10 cellular contexts compared by ENCODE assay signal in genomic region chr1:241677171-241677570, GRCh38. TPM values are rescaled to one million over a fixed set of nuclear protein-coding genes. Genes with fewer than 3 reads are reported as not detected.
DNase-seq lines count a peak whose midpoint lies in the region; ATAC-seq and TF ChIP-seq lines count a peak whose summit lies in the region.
"Had no signal": no experiment of that assay in that cellular context is flagged by ENCODE, and none has a peak within 500 bp of the region (broad histone marks: within the 10 kb centered on the region; RNA-seq: fewer than 3 reads in every experiment).

No MANE protein-coding gene starts in this region.

- ATAC-seq in HG02885 (IDR thresholded peaks at IDR 0.05; ENCODE audit: poor library complexity, unreplicated experiment): peak; percentile 95

- TF ChIP-seq CTCF in uterus (IDR thresholded peaks at IDR 0.05): no peak

- H3K4me3 Mint-ChIP-seq in activated naive CD4-positive, alpha-beta T cell treated with anti-CD3 and anti-CD28 coated beads, Interleukin-2, amount 10 ng/mL, durations not matched to agents 7 days and 5 days: peak overlapping the region; percentile 16
- H3K4me3 Mint-ChIP-seq in T-helper 2 cell treated with Interferon-gamma antibody and Interleukin-4, amounts not matched to agents 5 μg/mL and 100 μg/mL, for 36 hours: peak overlapping the region; percentile 59

- in situ Hi-C loops in HAP-1 (cut with MboI; ENCODE audit: low sequenced_read_pairs): no loop called here

- H3K36me3 ChIP-seq in thymus (ENCODE audit: control insufficient read depth, insufficient read depth) (no peaks in the 10 kb centered on the region), uterus (no peaks in the 10 kb centered on the region), HAP-1 (replicated peaks) (no peaks in the 10 kb centered on the region)

- H3K36me3 Mint-ChIP-seq in activated naive CD4-positive, alpha-beta T cell treated with anti-CD3 and anti-CD28 coated beads, Interleukin-2, amount 10 ng/mL, durations not matched to agents 7 days and 5 days: no peaks in the 10 kb centered on the region
- H3K36me3 Mint-ChIP-seq in T-helper 2 cell treated with Interferon-gamma antibody and Interleukin-4, amounts not matched to agents 5 μg/mL and 100 μg/mL, for 36 hours (ENCODE audit: low read depth): no peaks in the 10 kb centered on the region

- 3% methylated on average over 5 of the region's 5 CpGs for WGBS in thymus

- H3K27ac Mint-ChIP-seq in activated naive CD4-positive, alpha-beta T cell treated with anti-CD3 and anti-CD28 coated beads, Interleukin-2, amount 10 ng/mL, durations not matched to agents 7 days and 5 days: peak overlapping the region; percentile 87
- peak overlapping the region; percentile 23 for H3K27ac Mint-ChIP-seq in T-helper 2 cell treated with Interferon-gamma antibody and Interleukin-4, amounts not matched to agents 5 μg/mL and 100 μg/mL, for 36 hours

- H3K27ac ChIP-seq in thymus (ENCODE audit: low read depth) (peak overlapping the region; percentile 25), uterus (no peak overlapping the region)
- H3K27ac ChIP-seq: dorsolateral prefrontal cortex had no signal

- intact Hi-C loops in uterus (cut with DNase I; ENCODE audit: low total_unique reads): no loop called here

- H3K9me3 ChIP-seq in thymus (ENCODE audit: control insufficient read depth): no peaks in the 10 kb centered on the region
- no peaks in the 10 kb centered on the region for H3K9me3 ChIP-seq in uterus
- no peaks in the 10 kb centered on the region for H3K9me3 ChIP-seq in HAP-1

- H3K27me3 ChIP-seq in thymus (ENCODE audit: control insufficient read depth, insufficient read depth): no peaks in the 10 kb centered on the region
- H3K27me3 ChIP-seq in uterus: no peaks in the 10 kb centered on the region
- H3K27me3 ChIP-seq in HAP-1 (ENCODE audit: low read depth): 0 out of 2 replicates have a peak, but pooled peaks cover 3% of the 10 kb centered on the region
- H3K27me3 ChIP-seq: dorsolateral prefrontal cortex had no signal

- H3K4me3 ChIP-seq in thymus (ENCODE audit: low read length) (no peak overlapping the region), uterus (no peak overlapping the region), HAP-1 (no peak overlapping the region)
- H3K4me3 ChIP-seq: dorsolateral prefrontal cortex had no signal

- H3K27me3 Mint-ChIP-seq in activated naive CD4-positive, alpha-beta T cell treated with anti-CD3 and anti-CD28 coated beads, Interleukin-2, amount 10 ng/mL, durations not matched to agents 7 days and 5 days: peaks cover 4% of the 10 kb centered on the region
- H3K27me3 Mint-ChIP-seq in T-helper 2 cell treated with Interferon-gamma antibody and Interleukin-4, amounts not matched to agents 5 μg/mL and 100 μg/mL, for 36 hours (ENCODE audit: low read depth): peaks cover 18% of the 10 kb centered on the region

- H3K4me1 ChIP-seq in thymus (ENCODE audit: control insufficient read depth, insufficient read depth, low read length) (peaks cover 9% of the 10 kb centered on the region), uterus (no peaks in the 10 kb centered on the region), HAP-1 (peaks cover 11% of the 10 kb centered on the region)

- CTCF ChIA-PET in activated naive CD4-positive, alpha-beta T cell treated with anti-CD3 and anti-CD28 coated beads, Interleukin-2, amount 10 ng/mL, durations not matched to agents 7 days and 5 days (lab: Charles Lee): interaction anchor here (1.6 kb wide), 1 partner anchor 37 kb away, joined by 3 read pairs; the partner anchor contains the start of genes CHML and OPN3

- peak; percentile 29 for DNase-seq in activated naive CD4-positive, alpha-beta T cell treated with anti-CD3 and anti-CD28 coated beads, Interleukin-2, amount 10 ng/mL, durations not matched to agents 7 days and 5 days
- no peak for DNase-seq in activated naive CD4-positive, alpha-beta T cell treated with Interleukin-2 at 50 U/mL for 16 hours
- DNase-seq in T-helper 2 cell treated with Interferon-gamma antibody and Interleukin-4, amounts not matched to agents 5 μg/mL and 100 μg/mL, for 36 hours (ENCODE audit: low spot score): peak; percentile 32
- DNase-seq in mucosa of gallbladder (ENCODE audit: low spot score) (no peak), uterus (no peak), HAP-1 (ENCODE audit: low spot score in 2 of 2) (no peak)
- DNase-seq: dorsolateral prefrontal cortex had no signal

- H3K4me1 Mint-ChIP-seq in activated naive CD4-positive, alpha-beta T cell treated with anti-CD3 and anti-CD28 coated beads, Interleukin-2, amount 10 ng/mL, durations not matched to agents 7 days and 5 days: peaks cover 24% of the 10 kb centered on the region
- peaks cover 6% of the 10 kb centered on the region for H3K4me1 Mint-ChIP-seq in T-helper 2 cell treated with Interferon-gamma antibody and Interleukin-4, amounts not matched to agents 5 μg/mL and 100 μg/mL, for 36 hours (ENCODE audit: low read depth)

- TF ChIP-seq POLR2A in uterus (IDR thresholded peaks at IDR 0.05): no peak

- H3K9me3 Mint-ChIP-seq in activated naive CD4-positive, alpha-beta T cell treated with anti-CD3 and anti-CD28 coated beads, Interleukin-2, amount 10 ng/mL, durations not matched to agents 7 days and 5 days: peaks cover 4% of the 10 kb centered on the region
- H3K9me3 Mint-ChIP-seq in T-helper 2 cell treated with Interferon-gamma antibody and Interleukin-4, amounts not matched to agents 5 μg/mL and 100 μg/mL, for 36 hours: no peaks in the 10 kb centered on the region

RNA-seq across cellular contexts. Expression of gene WDR64, which starts 25.1 kb away (rescaled TPM):
- 0.14 TPM for polyA plus RNA-seq in thymus
- total RNA-seq in mucosa of gallbladder (not detected), uterus (under 1 TPM in 1 of 4 donors, not detected in 3; 0.21 TPM)
- polyA plus RNA-seq: BJ had no signal

RNA-seq across cellular contexts. Expression of gene CHML, which starts 37.0 kb away (rescaled TPM):
- polyA plus RNA-seq in thymus: 7.4 TPM
- 10.8 TPM for total RNA-seq in mucosa of gallbladder
- 10 to 100 TPM in 2 of 4 donors, 1 to 10 TPM in 2; 4.9 to 34.6 (median 9.1) TPM for total RNA-seq in uterus

RNA-seq across cellular contexts. Expression of gene OPN3, which starts 37.0 kb away (rescaled TPM):
- 17.7 TPM for polyA plus RNA-seq in thymus
- total RNA-seq in mucosa of gallbladder (13.0 TPM), uterus (10 to 100 TPM in 1 of 4 donors, 1 to 10 TPM in 2, under 1 TPM in 1; 0.26 to 34.9 (median 4.8) TPM)

Comparison
In these comparisons a context has a peak if more than half of its experiments do, and no peak if none do; other contexts are left out.
1. DNase-seq: peak in activated naive CD4-positive, alpha-beta T cell treated with anti-CD3 and anti-CD28 coated beads, Interleukin-2, amount 10 ng/mL, durations not matched to agents 7 days and 5 days (single experiment) and T-helper 2 cell treated with Interferon-gamma antibody and Interleukin-4, amounts not matched to agents 5 μg/mL and 100 μg/mL, for 36 hours (single experiment); none in activated naive CD4-positive, alpha-beta T cell treated with Interleukin-2 at 50 U/mL for 16 hours (single experiment), mucosa of gallbladder (single experiment), uterus (0 of 2) and HAP-1 (0 of 2).